In genomic region chr12:29116414-29116813, GRCh38 we compare ENCODE assay signal across 36 cellular contexts. TPM values are rescaled to one million over a fixed set of nuclear protein-coding genes. Genes with fewer than 3 reads are reported as not detected.
"Had no signal": no experiment of that assay in that cellular context is flagged by ENCODE, and none has a peak within 500 bp of the region (broad histone marks: within the 10 kb centered on the region; RNA-seq: fewer than 3 reads in every experiment).

No MANE protein-coding gene starts in this region.

- H3K27me3 Mint-ChIP-seq: activated naive CD8-positive, alpha-beta T cell treated with anti-CD3 and anti-CD28 coated beads for 36 hours had no signal

- H3K4me1 ChIP-seq: breast epithelium, colonic mucosa, heart left ventricle had no signal

- H3K9me3 ChIP-seq: colonic mucosa had no signal

- DNase-seq: activated B cell treated with CpG ODN at 0.5 μM for 24 hours; activated CD4-positive, alpha-beta T cell treated with anti-CD3 and anti-CD28 coated beads for 48 hours; activated CD4-positive, alpha-beta T cell treated with anti-CD3 and anti-CD28 coated beads, Interleukin-2, amount 50 U/mL, for 1 hour; activated CD4-positive, alpha-beta T cell treated with anti-CD3 and anti-CD28 coated beads, Interleukin-2, amount 50 U/mL, for 48 hours; activated CD8-positive, alpha-beta memory T cell treated with anti-CD3 and anti-CD28 coated beads, Interleukin-2, amount 10 ng/mL, durations not matched to agents 7 days and 5 days; activated CD8-positive, alpha-beta memory T cell treated with anti-CD3 and anti-CD28 coated beads, Interleukin-2, amount 50 U/mL, for 4 hours; activated CD8-positive, alpha-beta T cell treated with anti-CD3 and anti-CD28 coated beads, Interleukin-2, amount 10 ng/mL, durations not matched to agents 7 days and 5 days; activated effector memory CD4-positive, alpha-beta T cell treated with anti-CD3 and anti-CD28 coated beads, Interleukin-2, amount 50 U/mL, for 16 hours; activated naive CD4-positive, alpha-beta T cell treated with anti-CD3 and anti-CD28 coated beads for 36 hours; activated naive CD8-positive, alpha-beta T cell treated with anti-CD3 and anti-CD28 coated beads for 36 hours; activated T-cell treated with anti-CD3 and anti-CD28 coated beads, Interleukin-2, amount 50 U/mL, for 1 hour; activated T-cell treated with anti-CD3 and anti-CD28 coated beads, Interleukin-2, amount 50 U/mL, for 48 hours; amniotic stem cell; anterior cingulate cortex; central memory CD4-positive, alpha-beta T cell; cerebellar nuclear complex; colonic mucosa; effector memory CD4-positive, alpha-beta T cell; endodermal cell; foreskin fibroblast; glutamatergic neuron; heart left ventricle; T-helper 1 cell; T-helper 17 cell; T1000; WERI-Rb-1 had no signal

- H3K4me3 Mint-ChIP-seq: activated B cell treated with CpG ODN at 0.5 μM for 24 hours; activated CD8-positive, alpha-beta memory T cell treated with anti-CD3 and anti-CD28 coated beads, Interleukin-2, amount 10 ng/mL, durations not matched to agents 7 days and 5 days; activated CD8-positive, alpha-beta T cell treated with anti-CD3 and anti-CD28 coated beads, Interleukin-2, amount 10 ng/mL, durations not matched to agents 7 days and 5 days; activated naive CD4-positive, alpha-beta T cell treated with anti-CD3 and anti-CD28 coated beads for 36 hours; activated naive CD4-positive, alpha-beta T cell treated with anti-CD3 and anti-CD28 coated beads, Interleukin-2, amount 50 U/mL, for 24 hours; activated naive CD8-positive, alpha-beta T cell treated with anti-CD3 and anti-CD28 coated beads for 36 hours; activated T-helper 1 cell treated with anti-CD3 and anti-CD28 coated beads, Interleukin-12 subunit alpha, Interleukin-12 subunit beta, Interleukin-2, Interleukin-4 antibody, amounts not matched to agents 30 ng/mL and 10 ng/mL and 1 ng/mL, durations not matched to agents 14 hours and 24 hours and 36 hours; endodermal cell; T-helper 17 cell; T-helper 2 cell treated with Interferon-gamma antibody and Interleukin-4, amounts not matched to agents 5 μg/mL and 100 μg/mL, for 36 hours had no signal

- H3K27ac ChIP-seq: breast epithelium, cardiac muscle cell, colonic mucosa, heart left ventricle, WERI-Rb-1 had no signal

- ATAC-seq: activated CD4-positive, CD25-positive, alpha-beta regulatory T cell treated with anti-CD3 and anti-CD28 coated beads, Interleukin-2, amount 50 U/mL, for 24 hours; activated CD8-positive, alpha-beta memory T cell treated with anti-CD3 and anti-CD28 coated beads, Interleukin-2, amount 10 ng/mL, durations not matched to agents 7 days and 5 days; activated CD8-positive, alpha-beta T cell treated with anti-CD3 and anti-CD28 coated beads, Interleukin-2, amount 10 ng/mL, durations not matched to agents 7 days and 5 days; esophagus mucosa; heart left ventricle; T-helper 17 cell had no signal

- FAIRE-seq: astrocyte, frontal cortex had no signal

- H3K27ac Mint-ChIP-seq: activated B cell treated with CpG ODN at 0.5 μM for 24 hours; activated CD8-positive, alpha-beta memory T cell treated with anti-CD3 and anti-CD28 coated beads, Interleukin-2, amount 10 ng/mL, durations not matched to agents 7 days and 5 days; activated CD8-positive, alpha-beta T cell treated with anti-CD3 and anti-CD28 coated beads, Interleukin-2, amount 10 ng/mL, durations not matched to agents 7 days and 5 days; activated naive CD4-positive, alpha-beta T cell treated with anti-CD3 and anti-CD28 coated beads for 36 hours; activated naive CD4-positive, alpha-beta T cell treated with anti-CD3 and anti-CD28 coated beads, Interleukin-2, amount 50 U/mL, for 24 hours; activated naive CD8-positive, alpha-beta T cell treated with anti-CD3 and anti-CD28 coated beads for 36 hours; activated T-helper 1 cell treated with anti-CD3 and anti-CD28 coated beads, Interleukin-12 subunit alpha, Interleukin-12 subunit beta, Interleukin-2, Interleukin-4 antibody, amounts not matched to agents 30 ng/mL and 10 ng/mL and 1 ng/mL, durations not matched to agents 14 hours and 24 hours and 36 hours; activated T-helper 2 cell treated with anti-CD3 and anti-CD28 coated beads, Interferon-gamma antibody, Interleukin-2, Interleukin-4, amounts not matched to agents 10 μg/mL and 5 μg/mL and 100 μg/mL, durations not matched to agents 14 hours and 24 hours and 36 hours; endodermal cell; T-helper 17 cell; T-helper 2 cell treated with Interferon-gamma antibody and Interleukin-4, amounts not matched to agents 5 μg/mL and 100 μg/mL, for 36 hours had no signal

- H3K36me3 ChIP-seq: breast epithelium, cardiac muscle cell, colonic mucosa, heart left ventricle, WERI-Rb-1 had no signal

- H3K27me3 ChIP-seq: breast epithelium, cardiac muscle cell, colonic mucosa, heart left ventricle had no signal

- H3K4me1 Mint-ChIP-seq: activated B cell treated with CpG ODN at 0.5 μM for 24 hours; activated CD8-positive, alpha-beta memory T cell treated with anti-CD3 and anti-CD28 coated beads, Interleukin-2, amount 10 ng/mL, durations not matched to agents 7 days and 5 days; activated naive CD4-positive, alpha-beta T cell treated with anti-CD3 and anti-CD28 coated beads, Interleukin-2, amount 50 U/mL, for 24 hours; activated naive CD8-positive, alpha-beta T cell treated with anti-CD3 and anti-CD28 coated beads for 36 hours; endodermal cell; T-helper 17 cell had no signal

- H3K4me3 ChIP-seq: breast epithelium, cardiac muscle cell, colonic mucosa, heart left ventricle had no signal

RNA-seq across cellular contexts. Expression of gene FAR2, which starts 32.7 kb away (rescaled TPM):
- total RNA-seq: activated B cell treated with CpG ODN at 0.5 μM for 24 hours had no signal
